Comparison of ENCODE assay signal across 15 cellular contexts in the genomic region with DNA sequence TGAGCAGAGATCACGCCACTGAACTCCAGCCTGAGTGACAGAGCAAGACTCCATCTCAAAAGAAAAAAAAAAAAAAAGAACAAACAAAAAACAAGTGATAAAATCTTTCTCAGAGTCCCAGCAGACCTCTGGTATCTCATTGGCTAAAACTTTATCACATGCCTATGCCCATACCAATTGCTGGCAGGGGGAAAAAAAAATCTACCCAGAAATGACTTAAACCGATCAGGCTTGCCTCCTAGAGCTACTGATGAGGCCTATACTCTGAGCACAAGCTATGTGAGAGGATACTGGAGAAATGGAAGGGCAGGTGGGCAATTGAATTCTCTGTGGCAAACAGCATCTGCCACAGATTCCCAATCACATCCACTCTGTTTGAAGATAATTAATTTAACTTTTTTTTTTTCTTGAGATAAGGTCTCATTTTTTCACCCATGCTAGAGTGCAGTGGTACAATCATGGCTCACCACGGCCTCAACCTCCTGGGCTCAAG. TPM values are rescaled to one million over a fixed set of nuclear protein-coding genes. Genes with fewer than 3 reads are reported as not detected.
A peak's percentile ranks its signal among the peaks of the same experiment; 100 is the strongest.
DNase-seq lines count a peak whose midpoint lies in the region; ATAC-seq and TF ChIP-seq lines count a peak whose summit lies in the region.
"Had no signal": no experiment of that assay in that cellular context is flagged by ENCODE, and none has a peak within 500 bp of the region (broad histone marks: within the 10 kb centered on the region; RNA-seq: fewer than 3 reads in every experiment).

No MANE protein-coding gene starts in this region.

- no TSS peak for BruUV-seq in A673 (replicated peaks; lab: Mats Ljungman, UMichigan)

- H3K9me3 ChIP-seq in A673 (ENCODE audit: low read depth, low read length, poor library complexity, severe bottlenecking) = no peaks in the 10 kb centered on the region

- no peak for ATAC-seq in HG03432 (IDR thresholded peaks at IDR 0.05; ENCODE audit: unreplicated experiment)

- H3K4me3 ChIP-seq in coronary artery (no peak overlapping the region), A673 (ENCODE audit: low read depth, low read length, poor library complexity, severe bottlenecking) (no peak overlapping the region)

- CTCF ChIA-PET in A673 (lab: Charles Lee) = no interaction called here

- DNase-seq in DMS 273 (lab: John Stamatoyannopoulos, UW; ENCODE audit: unreplicated experiment) (peak; percentile 46), DMS 273 treated with DMSO at 0.1 percent for 48 hours (lab: John Stamatoyannopoulos, UW) (no peak), NCI-H1694 (lab: John Stamatoyannopoulos, UW) (peak; percentile 18), SK-N-DZ (ENCODE audit: low spot score) (peak; percentile 95), coronary artery (ENCODE audit: low spot score) (no peak), A673 (ENCODE audit: low spot score) (no peak)
- DNase-seq: 8988T; ACHN; C1 segment of cervical spinal cord; CD4-positive, alpha-beta T cell; DMS53; GOT3; H9; Karpas-422 had no signal

- H3K27me3 ChIP-seq in A673 (replicated peaks; ENCODE audit: insufficient read depth, low read depth, low read length, poor library complexity) = no peaks in the 10 kb centered on the region

- TF ChIP-seq CTCF in coronary artery (IDR thresholded peaks at IDR 0.05) (no peak), A673 (conservative IDR thresholded peaks at IDR 0.05; ENCODE audit: low read depth, low read length) (no peak)

- POLR2A ChIA-PET in A673 (lab: Charles Lee; ENCODE audit: low non-redundant PET) = no interaction called here

- no peaks in the 10 kb centered on the region for H3K4me1 ChIP-seq in A673 (ENCODE audit: insufficient read depth, low read length, poor library complexity, severe bottlenecking)

- H3K36me3 ChIP-seq in A673 (ENCODE audit: insufficient read depth, low read length, poor library complexity, severe bottlenecking) = no peaks in the 10 kb centered on the region

- intact Hi-C loops in A673 (cut with micrococcal nuclease; ENCODE audit: unreplicated experiment) = no loop called here

- no peak overlapping the region for H3K27ac ChIP-seq in coronary artery
- H3K27ac ChIP-seq in A673 (ENCODE audit: low read depth, low read length, poor library complexity, severe bottlenecking) = no peak overlapping the region

RNA-seq across cellular contexts. Expression of gene FBXO36, which starts 49.0 kb away (rescaled TPM):
- polyA plus RNA-seq in SK-N-DZ (2014; cell fraction: cytosol; rRNA removed) = 2.5 and 4.5 TPM in 2 replicates
- 2.5 and 3.4 TPM in 2 replicates for polyA plus RNA-seq in SK-N-DZ (2014; cell fraction: nucleus; rRNA removed)
- total RNA-seq in A673 (2021) = 3.1 and 5.0 TPM in 2 replicates

RNA-seq across cellular contexts. Expression of gene TRIP12, which starts 49.5 kb away (rescaled TPM):
- 30.1 and 34.2 TPM in 2 replicates for polyA plus RNA-seq in SK-N-DZ (2014; cell fraction: cytosol; rRNA removed)
- 49.9 and 57.4 TPM in 2 replicates for polyA plus RNA-seq in SK-N-DZ (2014; cell fraction: nucleus; rRNA removed)
- total RNA-seq in A673 (2021) = 263 and 300 TPM in 2 replicates

Comparison
In these comparisons a context has a peak if more than half of its experiments do, and no peak if none do; other contexts are left out.
1. DNase-seq: peak in DMS 273 (single experiment), NCI-H1694 (single experiment) and SK-N-DZ (single experiment); none in DMS 273 treated with DMSO at 0.1 percent for 48 hours (single experiment), coronary artery (single experiment) and A673 (single experiment).